ENCODE assay signal across 8 cellular contexts in the genomic region with DNA sequence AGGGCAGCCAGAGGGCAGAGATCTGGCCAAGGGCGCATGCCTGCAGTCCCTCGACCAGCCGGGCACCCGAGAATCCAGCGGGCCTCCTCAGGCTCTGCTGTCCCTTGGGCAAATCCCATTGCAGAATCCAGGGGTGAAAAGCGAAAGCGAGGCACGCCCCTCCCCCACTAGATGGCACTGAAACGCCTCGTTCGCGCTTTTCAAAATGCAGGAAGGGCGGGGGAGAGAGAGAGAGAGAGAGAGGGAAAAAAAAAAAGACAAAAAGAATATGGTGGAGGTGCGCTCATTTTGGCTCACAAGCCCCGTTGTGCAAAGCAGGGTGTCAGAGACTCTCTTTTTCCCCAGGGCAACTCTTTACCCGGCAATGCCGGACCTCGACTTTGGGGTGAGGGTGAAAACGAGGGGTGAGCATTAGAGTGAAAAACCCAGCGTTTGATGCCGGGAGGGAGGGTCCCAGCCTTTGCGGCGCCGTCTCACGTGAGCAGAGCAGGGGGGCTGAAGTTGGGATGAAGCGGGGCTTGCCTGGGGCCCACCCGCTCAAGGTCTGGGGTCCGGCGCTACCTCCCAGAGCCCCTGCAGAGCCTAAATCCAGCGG. TPM values are rescaled to one million over a fixed set of nuclear protein-coding genes. Genes with fewer than 3 reads are reported as not detected.
DNase-seq lines count a peak whose midpoint lies in the region; ATAC-seq, FAIRE-seq and TF ChIP-seq lines count a peak whose summit lies in the region.

No MANE protein-coding gene starts in this region.

- peak; percentile 66 for TF ChIP-seq CTCF in D721Med (IDR thresholded peaks at IDR 0.05; ENCODE audit: insufficient read depth, missing control alignments)
- TF ChIP-seq CTCF in chondrocyte (IDR thresholded peaks at IDR 0.05), result peak; percentile 57
- peak; percentile 27 for TF ChIP-seq CTCF in kidney epithelial cell (IDR thresholded peaks at IDR 0.05; ENCODE audit: insufficient read depth, low read length, poor library complexity, severe bottlenecking)

- DNase-seq in D721Med (ENCODE audit: insufficient read length, low spot score) (no peak), NCI-H1092 treated with DMSO at 0.1 percent for 48 hours (lab: John Stamatoyannopoulos, UW) (peak; percentile 95), T-helper 1 cell (peak in 3 of 5 donors; percentile 21 to 74 (median 21)), chondrocyte (ENCODE audit: low spot score) (no peak), kidney epithelial cell (ENCODE audit: low read depth) (no peak)
- DNase-seq in stimulated activated CD4-positive, alpha-beta T cell treated with anti-CD3 and anti-CD28 coated beads, Interleukin-4, amount 100 ng/mL, for 1 hour, result peak; percentile 31

- no peak overlapping the region for H3K27ac Mint-ChIP-seq in chondrocyte (ENCODE audit: unreplicated experiment)

- peaks cover 6% of the 10 kb centered on the region for H3K27me3 ChIP-seq in kidney epithelial cell (ENCODE audit: control insufficient read depth, insufficient read depth, low read length)

- no peaks in the 10 kb centered on the region for H3K36me3 Mint-ChIP-seq in chondrocyte (ENCODE audit: low read depth)

- no peak for FAIRE-seq in D721Med (lab: Jason Lieb, UNC)

- peak overlapping the region; percentile 49 for H3K4me3 ChIP-seq in kidney epithelial cell (ENCODE audit: low read depth, low read length)

- H3K4me1 Mint-ChIP-seq in chondrocyte (ENCODE audit: low read depth), result peaks cover 25% of the 10 kb centered on the region

- no peak for ATAC-seq in GM18873 (IDR thresholded peaks at IDR 0.05; ENCODE audit: low FRiP score, unreplicated experiment)
- no peak for ATAC-seq in HG02840 (IDR thresholded peaks at IDR 0.05; ENCODE audit: low FRiP score, unreplicated experiment)

- no peaks in the 10 kb centered on the region for H3K36me3 ChIP-seq in kidney epithelial cell (ENCODE audit: control insufficient read depth, insufficient read depth, low read length)

- peak overlapping the region; percentile 78 for H3K4me3 Mint-ChIP-seq in chondrocyte (ENCODE audit: unreplicated experiment)

- H3K9me3 Mint-ChIP-seq in chondrocyte (ENCODE audit: low read depth), result no peaks in the 10 kb centered on the region

- H3K27me3 Mint-ChIP-seq in chondrocyte (ENCODE audit: low read depth), result peaks cover 35% of the 10 kb centered on the region

RNA-seq across cellular contexts. Expression of a gene that starts 2.5 kb away (rescaled TPM):
- total RNA-seq in chondrocyte, result 0.12 to 0.92 TPM (median 0.92 TPM) in 3 replicates
- total RNA-seq in kidney epithelial cell, result 5.5 and 9.7 TPM in 2 replicates

RNA-seq across cellular contexts. Expression of a gene that starts 56.6 kb away (rescaled TPM):
- total RNA-seq in chondrocyte (27.9 to 36.2 TPM (median 29.4 TPM) in 3 replicates), kidney epithelial cell (32.2 and 36.6 TPM in 2 replicates)

Comparison
In these comparisons a context has a peak if more than half of its experiments do, and no peak if none do; other contexts are left out.
1. DNase-seq: peak in NCI-H1092 treated with DMSO at 0.1 percent for 48 hours (single experiment), T-helper 1 cell (3 of 5) and stimulated activated CD4-positive, alpha-beta T cell treated with anti-CD3 and anti-CD28 coated beads, Interleukin-4, amount 100 ng/mL, for 1 hour (single experiment); none in D721Med (single experiment), chondrocyte (single experiment) and kidney epithelial cell (single experiment).
2. Peak in every context shown above with its lines, with median percentiles within 50 percentile points of each other: CTCF ChIP-seq.